Comparison of ENCODE assay signal across 9 cellular contexts in the genomic region with DNA sequence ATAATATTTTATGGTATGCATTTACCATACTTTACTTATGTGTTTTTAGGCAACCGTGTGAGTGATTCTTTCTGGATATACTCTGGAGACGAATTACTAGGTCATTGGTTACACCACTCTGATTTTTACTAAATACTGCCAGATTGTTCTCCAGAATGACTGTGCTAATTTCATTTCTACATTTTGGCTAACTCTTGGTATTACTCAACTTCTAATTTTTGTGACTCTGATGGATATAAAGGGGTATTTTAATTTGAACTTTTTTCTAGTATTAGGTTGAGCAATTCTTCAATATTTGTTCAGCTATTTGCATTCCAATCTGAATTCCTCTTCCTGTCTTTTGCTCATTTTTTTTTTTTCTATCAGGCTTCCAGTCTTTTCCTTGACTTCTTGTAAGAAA.
DNase-seq lines count a peak whose midpoint lies in the region; ATAC-seq lines count a peak whose summit lies in the region.
"Had no signal": no experiment of that assay in that cellular context is flagged by ENCODE, and none has a peak within 500 bp of the region (broad histone marks: within the 10 kb centered on the region; RNA-seq: fewer than 3 reads in every experiment).

No MANE protein-coding gene starts in this region.

- DNase-seq in CD1c-positive myeloid dendritic cell (ENCODE audit: extremely low spot score) (peak; percentile 70), fibroblast of the conjunctiva (ENCODE audit: low read depth) (peak; percentile 69), OCI-M1 (lab: John Stamatoyannopoulos, UW) (no peak), COLO829 (ENCODE audit: low spot score) (no peak), NCI-H2196 (lab: John Stamatoyannopoulos, UW; ENCODE audit: unreplicated experiment) (no peak), GOT3 (lab: John Stamatoyannopoulos, UW) (no peak)
- DNase-seq: activated T-cell treated with anti-CD3 and anti-CD28 coated beads, Interleukin-2, amount 50 U/mL, for 72 hours had no signal

- peak; percentile 52 for ATAC-seq in GM19468 (IDR thresholded peaks at IDR 0.05; ENCODE audit: extremely low read depth, unreplicated experiment)
- ATAC-seq in HG03342 (IDR thresholded peaks at IDR 0.05; ENCODE audit: unreplicated experiment), result peak; percentile 80

Comparison
In these comparisons a context has a peak if more than half of its experiments do, and no peak if none do; other contexts are left out.
1. DNase-seq: peak in CD1c-positive myeloid dendritic cell (single experiment) and fibroblast of the conjunctiva (single experiment); none in OCI-M1 (single experiment), COLO829 (single experiment), NCI-H2196 (single experiment) and GOT3 (single experiment).